ENCODE assay signal across 7 cellular contexts in the genomic region with DNA sequence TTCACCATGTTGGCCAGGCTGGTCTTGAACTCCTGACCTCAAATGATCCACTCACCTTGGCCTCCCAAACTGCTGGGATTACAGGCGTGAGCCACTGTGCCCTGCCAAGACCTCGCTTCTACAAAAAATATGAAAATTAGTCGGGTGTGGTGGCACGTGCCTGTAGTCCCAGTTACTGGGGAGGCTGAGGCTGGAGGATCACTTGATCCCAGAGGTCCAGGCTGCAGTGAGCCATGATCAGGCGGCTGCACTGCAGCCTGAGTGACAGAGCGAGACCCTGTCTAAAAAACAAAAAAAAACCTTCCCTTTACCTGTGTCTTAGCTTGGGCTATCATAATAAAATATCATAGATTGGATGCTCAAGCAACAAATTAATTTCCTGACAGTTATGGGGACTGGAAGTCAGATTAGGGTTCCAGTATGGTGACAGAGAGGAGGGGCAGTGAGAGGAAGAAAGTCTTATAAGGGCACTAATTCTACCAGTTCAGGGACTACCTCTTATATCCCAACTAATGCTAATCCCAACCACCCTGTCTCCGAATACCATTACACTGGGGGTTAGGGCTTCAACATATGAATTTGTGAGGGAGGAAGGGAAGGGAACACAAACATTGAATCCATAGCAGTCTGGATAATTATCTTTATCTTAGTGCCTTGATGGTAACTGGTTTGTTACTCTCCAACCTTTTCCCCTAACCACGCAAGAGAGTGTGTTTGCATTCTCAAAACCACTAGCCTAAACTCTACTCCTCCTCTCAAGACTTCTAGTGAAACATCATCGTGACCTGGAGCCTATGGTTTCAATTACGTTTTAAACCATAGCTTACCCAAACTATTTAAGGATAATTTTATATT. TPM values are rescaled to one million over a fixed set of nuclear protein-coding genes. Genes with fewer than 3 reads are reported as not detected.
DNase-seq lines count a peak whose midpoint lies in the region; ATAC-seq and TF ChIP-seq lines count a peak whose summit lies in the region.
"Had no signal": no experiment of that assay in that cellular context is flagged by ENCODE, and none has a peak within 500 bp of the region (broad histone marks: within the 10 kb centered on the region; RNA-seq: fewer than 3 reads in every experiment).

No MANE protein-coding gene starts in this region.

- H4K20me1 ChIP-seq in DOHH2 (ENCODE audit: control insufficient read depth, insufficient read depth, low read depth, low read length): no peaks in the 10 kb centered on the region

- DNase-seq in WTC11 (ENCODE audit: low spot score): no peak
- DNase-seq in kidney glomerular epithelial cell (lab: John Stamatoyannopoulos, UW): no peak
- no peak for DNase-seq in dermis blood vessel endothelial cell
- no peak for DNase-seq in T-helper 9 cell

- POLR2A ChIA-PET in WTC11 (lab: Charles Lee): interaction anchor here (0.6 to 1.8 kb wide), 9 partner anchors 11 to 133 kb away, joined by 3 to 6 read pairs (median 3); partner anchors contain the start of gene GPATCH4

- H3K27me3 ChIP-seq in DOHH2 (ENCODE audit: control insufficient read depth, low read length) (no peaks in the 10 kb centered on the region), muscle layer of colon (ENCODE audit: control insufficient read depth in 1 of 2, insufficient read depth in 2 of 2, low read length in 2 of 2) (no peaks in the 10 kb centered on the region)

- peaks cover 23% of the 10 kb centered on the region for H3K79me2 ChIP-seq in DOHH2 (ENCODE audit: control insufficient read depth, low read length)

- peak overlapping the region; percentile 91 for H3K9ac ChIP-seq in muscle layer of colon (ENCODE audit: low read length)

- H3K4me1 ChIP-seq in DOHH2 (ENCODE audit: control insufficient read depth, low read length) (peaks cover 26% of the 10 kb centered on the region), muscle layer of colon (ENCODE audit: insufficient read depth, low read length) (peaks cover 12% of the 10 kb centered on the region)

- H3K9me3 Mint-ChIP-seq in WTC11: no peaks in the 10 kb centered on the region

- H3K4me1 Mint-ChIP-seq in WTC11: peaks cover 17% of the 10 kb centered on the region

- H3K36me3 ChIP-seq in DOHH2 (ENCODE audit: control insufficient read depth, low read length) (peaks cover 39% of the 10 kb centered on the region), muscle layer of colon (ENCODE audit: insufficient read depth, low read length) (peaks cover 19% of the 10 kb centered on the region)

- H3K4me2 ChIP-seq in DOHH2 (ENCODE audit: low read length): peak overlapping the region; percentile 93

- H3K27ac Mint-ChIP-seq in WTC11: peak overlapping the region; percentile 94; the same call in 1 of the 2 replicates

- no peak overlapping the region for H3K27ac ChIP-seq in DOHH2 (ENCODE audit: low read depth, low read length)
- H3K27ac ChIP-seq in muscle layer of colon (ENCODE audit: low read depth, low read length): peak overlapping the region; percentile 90

- H3K4me3 ChIP-seq in DOHH2 (ENCODE audit: low read length) (peak overlapping the region; percentile 95), muscle layer of colon (ENCODE audit: low read depth in 1 of 2, low read length in 2 of 2) (peak overlapping the region; percentile 42 to 78)

- H3K4me3 Mint-ChIP-seq in WTC11: peak overlapping the region; percentile 79

- H3K36me3 Mint-ChIP-seq in WTC11: peaks cover 17% of the 10 kb centered on the region

- peaks cover 35% of the 10 kb centered on the region for H3F3A ChIP-seq in DOHH2 (ENCODE audit: control insufficient read depth, insufficient read depth)

- ATAC-seq in WTC11: no peak

- H3K9me2 ChIP-seq in DOHH2 (replicated peaks; ENCODE audit: control insufficient read depth, low read length): no peaks in the 10 kb centered on the region

- CTCF ChIA-PET in WTC11 (lab: Charles Lee): interaction anchor here (1.2 to 3.4 kb wide), 13 partner anchors 9 to 337 kb away, joined by 3 to 28 read pairs (median 5); partner anchors contain the start of genes GPATCH4, HAPLN2 and TTC24

- TF ChIP-seq CTCF in DOHH2 (IDR thresholded peaks at IDR 0.05; ENCODE audit: low read depth, low read length, poor library complexity, severe bottlenecking): no peak
- TF ChIP-seq CTCF in WTC11 (IDR thresholded peaks at IDR 0.05): no peak

- no peaks in the 10 kb centered on the region; the same call in 1 of the 2 replicates for H3K27me3 Mint-ChIP-seq in WTC11 (ENCODE audit: low read depth)

- no peaks in the 10 kb centered on the region for H3K9me3 ChIP-seq in DOHH2 (ENCODE audit: control insufficient read depth, insufficient read depth, low read length)
- H3K9me3 ChIP-seq in muscle layer of colon (ENCODE audit: low read length): no peaks in the 10 kb centered on the region

TF ChIP-seq in WTC11, 78 proteins besides CTCF, POLR2A, EP300 and RAD21:
- no peak for TF ChIP-seq ZBTB21 (CRISPR knock-in tag; IDR thresholded peaks at IDR 0.05; ENCODE audit: borderline replicate concordance)
- TF ChIP-seq MXD4 (CRISPR knock-in tag; IDR thresholded peaks at IDR 0.05; ENCODE audit: borderline replicate concordance): no peak
- no peak for TF ChIP-seq SOX15 (CRISPR knock-in tag; IDR thresholded peaks at IDR 0.05)
- 0 out of 2 replicates have a peak, but pooled peaks have one; percentile 26 for TF ChIP-seq ZNF671 (CRISPR knock-in tag; IDR thresholded peaks at IDR 0.05)

RNA-seq across cellular contexts. Expression of gene NAXE, which starts 1.0 kb away (rescaled TPM):
- total RNA-seq in WTC11 (2021) (81.6 to 98.1 TPM (median 92.8 TPM) in 3 replicates), dermis blood vessel endothelial cell (77.6 and 95.1 TPM in 2 replicates)

RNA-seq across cellular contexts. Expression of gene GPATCH4, which starts 10.7 kb away (rescaled TPM):
- 37.1 to 50.1 TPM (median 38.2 TPM) in 3 replicates for total RNA-seq in WTC11 (2021)
- 16.7 and 28.2 TPM in 2 replicates for total RNA-seq in dermis blood vessel endothelial cell

RNA-seq across cellular contexts. Expression of gene TTC24, which starts 11.0 kb away (rescaled TPM):
- total RNA-seq in WTC11 (2021) (0.09 to 0.20 TPM (median 0.11 TPM) in 3 replicates), dermis blood vessel endothelial cell (not detected in 2 replicates)
- total RNA-seq: M059J had no signal

RNA-seq across cellular contexts. Expression of gene IQGAP3, which starts 18.2 kb away (rescaled TPM):
- total RNA-seq in WTC11 (2021) (30.8 to 33.3 TPM (median 33.3 TPM) in 3 replicates), dermis blood vessel endothelial cell (7.3 and 37.9 TPM in 2 replicates)

RNA-seq across cellular contexts. Expression of gene HAPLN2, which starts 28.7 kb away (rescaled TPM):
- 1.1 to 1.3 TPM (median 1.2 TPM) in 3 replicates for total RNA-seq in WTC11 (2021)
- total RNA-seq in dermis blood vessel endothelial cell: not detected in 2 replicates
- total RNA-seq: M059J had no signal
